In genomic region chr6:167215429-167216250, GRCh38 we compare ENCODE assay signal across 14 cellular contexts. TPM values are rescaled to one million over a fixed set of nuclear protein-coding genes. Genes with fewer than 3 reads are reported as not detected.
DNase-seq lines count a peak whose midpoint lies in the region; ATAC-seq, FAIRE-seq and TF ChIP-seq lines count a peak whose summit lies in the region.
"Not testable (repeated sequence)": the region's sequence is repeated elsewhere in the genome, so short reads cannot be mapped to it uniquely, and the experiment has no call there.
"Had no signal": no experiment of that assay in that cellular context is flagged by ENCODE, and none has a peak within 500 bp of the region (broad histone marks: within the 10 kb centered on the region; RNA-seq: fewer than 3 reads in every experiment).

No MANE protein-coding gene starts in this region.

- not testable (repeated sequence) for H3K36me3 Mint-ChIP-seq in progenitor cell of endocrine pancreas (ENCODE audit: insufficient read depth)

- TF ChIP-seq CTCF in A549 (IDR thresholded peaks at IDR 0.05); liver (IDR thresholded peaks at IDR 0.05; ENCODE audit: low read depth, low read length, missing input control); progenitor cell of endocrine pancreas (IDR thresholded peaks at IDR 0.05; ENCODE audit: unreplicated experiment): not testable (repeated sequence)

- WGBS in A549 (ENCODE audit: missing lambda C conversion rate): 56% methylated on average over 15 of the region's 15 CpGs
- WGBS in liver: 49% methylated on average over 15 of the region's 15 CpGs

- not testable (repeated sequence) for H3K4me3 Mint-ChIP-seq in progenitor cell of endocrine pancreas (ENCODE audit: low read depth)

- CTCF ChIA-PET in A549 (lab: Yijun Ruan, JAX): interaction anchor here (0.6 to 1.2 kb wide), 3 partner anchors 9 to 946 kb away, joined by 3 read pairs; no protein-coding TSS in a partner anchor

- H3K27me3 ChIP-seq in liver (ENCODE audit: control insufficient read depth in 4 of 4, insufficient read depth in 4 of 4, low read length in 3 of 4): not testable (repeated sequence)

- not testable (repeated sequence) for H3K27me3 Mint-ChIP-seq in progenitor cell of endocrine pancreas

- TF ChIP-seq EP300 in A549 (IDR thresholded peaks at IDR 0.05): not testable (repeated sequence)

- H3K4me1 ChIP-seq in A549: not testable (repeated sequence)
- peaks cover 0 to 13% (median 6%) of the 10 kb centered on the region in 4 donors for H3K4me1 ChIP-seq in liver (ENCODE audit: control insufficient read depth in 4 of 4, insufficient read depth in 4 of 4, low read length in 3 of 4)

- H3K9me3 Mint-ChIP-seq in progenitor cell of endocrine pancreas (ENCODE audit: low read depth): not testable (repeated sequence)

- ATAC-seq in A549: not testable (repeated sequence)
- peak; percentile 74 for ATAC-seq in left colon

- not testable (repeated sequence) for H3K4me2 ChIP-seq in A549

- POLR2A ChIA-PET in A549 (lab: Yijun Ruan, JAX): not testable (repeated sequence)

- not testable (repeated sequence) for H3K9me3 ChIP-seq in A549; liver (ENCODE audit: control insufficient read depth in 4 of 4, low read length in 3 of 4)

- not testable (repeated sequence) for TF ChIP-seq RAD21 in A549 (conservative IDR thresholded peaks at IDR 0.05 in 1 of 2, IDR thresholded peaks at IDR 0.05 in 1 of 2); liver (IDR thresholded peaks at IDR 0.05)

- DNase-seq in A549 (ENCODE audit: low read depth in 1 of 2, low spot score in 1 of 2); GM12892 (ENCODE audit: insufficient read length); left colon; progenitor cell of endocrine pancreas (ENCODE audit: low spot score, unreplicated experiment): not testable (repeated sequence)
- peak; percentile 18 for DNase-seq in NCI-H510A treated with DMSO at 0.1 percent for 48 hours (lab: John Stamatoyannopoulos, UW)
- DNase-seq in cardiac septum (ENCODE audit: low spot score): peak; percentile 15

- H3K4me3 ChIP-seq in A549; liver (ENCODE audit: low read depth in 1 of 3, low read length in 3 of 3): not testable (repeated sequence)

- H3K9ac ChIP-seq in liver (ENCODE audit: low read depth in 1 of 2, low read length in 2 of 2): not testable (repeated sequence)

- intact Hi-C loops in cardiac septum (cut with DNase I); left colon (cut with DNase I, micrococcal nuclease): not testable (repeated sequence)

- FAIRE-seq in A549 (lab: Jason Lieb, UNC) (peak; percentile 54), GM12892 (lab: Jason Lieb, UNC) (peak; percentile 42)

- H3K36me3 ChIP-seq in liver (ENCODE audit: control insufficient read depth in 4 of 4, insufficient read depth in 3 of 4, low read depth in 1 of 4, low read length in 3 of 4): not testable (repeated sequence)

- not testable (repeated sequence) for H3K27ac ChIP-seq in A549
- peak overlapping the region; percentile 35 to 87 for H3K27ac ChIP-seq in liver (ENCODE audit: low read depth in 1 of 2, low read length in 2 of 2)

- H3K27ac Mint-ChIP-seq in progenitor cell of endocrine pancreas: peak overlapping the region; percentile 77

- peaks cover 15% of the 10 kb centered on the region for H3K4me1 Mint-ChIP-seq in progenitor cell of endocrine pancreas (ENCODE audit: low read depth)

- TF ChIP-seq POLR2A in A549 (IDR thresholded peaks at IDR 0.05; ENCODE audit: low read length); GM12892 (IDR thresholded peaks at IDR 0.05; ENCODE audit: low read depth, low read length): not testable (repeated sequence)

TF ChIP-seq in liver, 16 proteins besides CTCF, POLR2A, EP300 and RAD21:
- TF ChIP-seq HNF4A (conservative IDR thresholded peaks at IDR 0.05) (peak; percentile 24 to 58), FOXA2 (IDR thresholded peaks at IDR 0.05) (peak; percentile 38), RXRA (IDR thresholded peaks at IDR 0.05) (peak; percentile 24 to 25), SP1 (IDR thresholded peaks at IDR 0.05) (peak; percentile 32)
TF ChIP-seq in liver: peak in this region for 4; not testable (repeated sequence) for 12.

RNA-seq across cellular contexts. Expression of gene GPR31, which starts 57.9 kb away (rescaled TPM):
- polyA plus RNA-seq in A549 (2011; rRNA removed) (not detected in 2 replicates), A549 (2017; fragmentation: RNase III; extraction: RNeasy Plus Mini Kit Qiagen cat#74134 plus additional on column Dnase treatment) (not detected in 3 replicates), liver (not detected)
- polyA plus RNA-seq in A549 (2012; cell fraction: cytosol; rRNA removed): not detected in 2 replicates
- not detected in 2 replicates for polyA plus RNA-seq in A549 (2012; cell fraction: nucleus; rRNA removed)
- not detected in 2 replicates for polyA minus RNA-seq in A549 (2011; rRNA and poly(A)+ RNA removed)
- polyA plus RNA-seq in GM12892 (2012; ENCODE audit: missing spikeins): not detected
- total RNA-seq in cardiac septum (not detected), left colon (not detected), liver (not detected), progenitor cell of endocrine pancreas (not detected in 2 replicates)
- total RNA-seq: A673; Calu3; CD4-positive, alpha-beta memory T cell; GM23338; HT-29 had no signal
- polyA plus RNA-seq: AG04450; CD14-positive monocyte; CD4-positive, alpha-beta memory T cell; GM23338 had no signal
